8 cellular contexts compared by ENCODE assay signal in genomic region chr3:156643729-156644389, GRCh38. TPM values are rescaled to one million over a fixed set of nuclear protein-coding genes. Genes with fewer than 3 reads are reported as not detected.
A peak's percentile ranks its signal among the peaks of the same experiment; 100 is the strongest.
DNase-seq lines count a peak whose midpoint lies in the region; ATAC-seq and TF ChIP-seq lines count a peak whose summit lies in the region.

No MANE protein-coding gene starts in this region.

- peak overlapping the region; percentile 71 for H3K27ac ChIP-seq in BLaER1
- H3K27ac ChIP-seq in upper lobe of right lung: peak overlapping the region; percentile 17

- H3K4me3 ChIP-seq in BLaER1 (peak overlapping the region; percentile 48), upper lobe of right lung (no peak overlapping the region)

- H3K36me3 ChIP-seq in BLaER1 (no peaks in the 10 kb centered on the region), upper lobe of right lung (no peaks in the 10 kb centered on the region)

- H3K4me1 ChIP-seq in BLaER1 (peaks cover 38% of the 10 kb centered on the region), upper lobe of right lung (peaks cover 7% of the 10 kb centered on the region)

- ATAC-seq in HG03135 (IDR thresholded peaks at IDR 0.05; ENCODE audit: unreplicated experiment): peak; percentile 88
- peak; percentile 28 for ATAC-seq in left ventricle myocardium superior
- peak; percentile 90 for ATAC-seq in upper lobe of right lung

- no peak for TF ChIP-seq CTCF in upper lobe of right lung (IDR thresholded peaks at IDR 0.05)

- no peaks in the 10 kb centered on the region for H4K20me1 ChIP-seq in BLaER1

- peak; percentile 27 for DNase-seq in GM19238 (ENCODE audit: insufficient read length, low spot score)
- DNase-seq in UCSD-AML1 (lab: John Stamatoyannopoulos, UW; ENCODE audit: unreplicated experiment): peak; percentile 72
- no peak for DNase-seq in left ventricle myocardium superior
- DNase-seq in upper lobe of right lung: no peak
- no peak for DNase-seq in NCI-H187 treated with DMSO at 0.1 percent for 48 hours (lab: John Stamatoyannopoulos, UW)
- no peak for DNase-seq in effector CD4-positive, alpha-beta T cell

- H3K9me3 ChIP-seq in BLaER1 (no peaks in the 10 kb centered on the region), upper lobe of right lung (no peaks in the 10 kb centered on the region)

- H3K27me3 ChIP-seq in BLaER1: no peaks in the 10 kb centered on the region
- no peaks in the 10 kb centered on the region for H3K27me3 ChIP-seq in upper lobe of right lung

- H3K4me2 ChIP-seq in BLaER1: peak overlapping the region; percentile 98

- intact Hi-C loops in left ventricle myocardium superior (cut with micrococcal nuclease): no loop called here
- intact Hi-C loops in upper lobe of right lung (cut with DNase I): no loop called here

- H3K9ac ChIP-seq in BLaER1: peak overlapping the region; percentile 66; the same call in 1 of the 2 replicates

RNA-seq across cellular contexts. Expression of gene TIPARP, which starts 30.5 kb away (rescaled TPM):
- 28.2 TPM for total RNA-seq in left ventricle myocardium superior
- total RNA-seq in upper lobe of right lung: 56.9 TPM

Comparison
In these comparisons a context has a peak if more than half of its experiments do, and no peak if none do; other contexts are left out.
1. DNase-seq: peak in GM19238 (single experiment) and UCSD-AML1 (single experiment); none in left ventricle myocardium superior (single experiment), upper lobe of right lung (single experiment), NCI-H187 treated with DMSO at 0.1 percent for 48 hours (single experiment) and effector CD4-positive, alpha-beta T cell (single experiment).
2. ATAC-seq: peak in every context shown above with its lines; median percentile 90 in upper lobe of right lung; 88 in HG03135; 28 in left ventricle myocardium superior.